Comparison of ENCODE assay signal across 1 cellular context in the genomic region with DNA sequence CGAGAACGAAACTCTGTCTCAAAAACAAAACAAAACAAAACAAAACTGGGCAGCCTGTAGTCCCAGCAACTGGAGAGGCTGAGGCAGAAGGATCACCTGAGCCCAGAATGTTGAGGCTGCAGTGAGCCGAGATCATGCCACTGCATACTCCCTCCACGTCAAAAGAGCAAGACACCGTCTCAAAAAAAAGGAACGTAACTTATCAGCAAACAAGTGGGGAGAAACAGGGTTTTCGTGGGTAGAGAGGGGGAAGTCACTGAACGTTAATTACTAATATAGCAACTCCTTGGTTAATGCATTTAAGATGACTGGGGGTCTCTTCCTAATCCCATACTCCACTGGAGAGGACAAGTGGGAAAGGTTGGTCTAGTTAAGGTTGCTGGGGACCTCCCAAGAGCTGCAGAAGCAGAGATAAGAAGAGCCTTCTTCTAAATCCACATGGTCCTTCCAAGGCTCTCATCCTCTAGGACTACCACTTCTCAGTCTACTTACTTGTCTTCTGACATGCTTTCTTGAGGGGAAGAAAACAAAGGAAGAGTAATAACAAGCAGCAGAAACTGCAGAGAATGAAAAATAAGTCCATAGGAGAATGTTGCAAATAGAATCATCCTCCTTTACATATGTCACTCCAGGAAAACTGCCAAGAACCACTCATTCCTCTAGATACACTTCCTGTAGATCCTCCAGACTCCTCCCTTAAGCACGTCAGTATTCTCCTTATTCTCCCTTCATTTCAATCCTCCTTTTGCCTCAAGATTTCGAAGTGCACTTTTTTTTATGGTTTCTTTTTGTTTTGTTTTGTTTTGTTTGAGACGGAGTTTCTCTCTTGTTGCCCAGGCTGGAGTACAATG.
TF ChIP-seq lines count a peak whose summit lies in the region.

No MANE protein-coding gene starts in this region.

TF ChIP-seq in K562, 482 proteins besides CTCF, POLR2A, EP300 and RAD21 (continued from another document):
- TF ChIP-seq ATF1 (CRISPR knock-in tag; IDR thresholded peaks at IDR 0.05) (no peak), ATF1 (tag; IDR thresholded peaks at IDR 0.05) (no peak), MYNN (IDR thresholded peaks at IDR 0.05) (no peak), MYNN (CRISPR knock-in tag; IDR thresholded peaks at IDR 0.05) (no peak), FOXA3 (CRISPR knock-in tag; conservative IDR thresholded peaks at IDR 0.05 in 1 of 2, IDR thresholded peaks at IDR 0.05 in 1 of 2) (no peak), NR1H2 (CRISPR knock-in tag; IDR thresholded peaks at IDR 0.05) (no peak), NELFE (IDR thresholded peaks at IDR 0.05; ENCODE audit: insufficient read depth, insufficient read length) (no peak), NR3C1 (CRISPR knock-in tag; IDR thresholded peaks at IDR 0.05) (no peak), HDAC1 (IDR thresholded peaks at IDR 0.05) (no peak), ZNF699 (CRISPR knock-in tag; IDR thresholded peaks at IDR 0.05; ENCODE audit: insufficient replicate concordance) (no peak), FIP1L1 (IDR thresholded peaks at IDR 0.05; ENCODE audit: low read depth, low read length, poor library complexity, severe bottlenecking) (no peak), TCF3 (CRISPR knock-in tag; IDR thresholded peaks at IDR 0.05) (no peak), ZNF778 (CRISPR knock-in tag; IDR thresholded peaks at IDR 0.05) (no peak), ARID1B (IDR thresholded peaks at IDR 0.05) (peak; percentile 31; the same call in 1 of the 2 replicates), DACH1 (IDR thresholded peaks at IDR 0.05; ENCODE audit: partially characterized antibody) (no peak), ZNF583 (CRISPR knock-in tag; IDR thresholded peaks at IDR 0.05) (no peak)
- TF ChIP-seq, protein P1, sequence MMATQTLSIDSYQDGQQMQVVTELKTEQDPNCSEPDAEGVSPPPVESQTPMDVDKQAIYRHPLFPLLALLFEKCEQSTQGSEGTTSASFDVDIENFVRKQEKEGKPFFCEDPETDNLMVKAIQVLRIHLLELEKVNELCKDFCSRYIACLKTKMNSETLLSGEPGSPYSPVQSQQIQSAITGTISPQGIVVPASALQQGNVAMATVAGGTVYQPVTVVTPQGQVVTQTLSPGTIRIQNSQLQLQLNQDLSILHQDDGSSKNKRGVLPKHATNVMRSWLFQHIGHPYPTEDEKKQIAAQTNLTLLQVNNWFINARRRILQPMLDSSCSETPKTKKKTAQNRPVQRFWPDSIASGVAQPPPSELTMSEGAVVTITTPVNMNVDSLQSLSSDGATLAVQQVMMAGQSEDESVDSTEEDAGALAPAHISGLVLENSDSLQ (IDR thresholded peaks at IDR 0.05): peak; percentile 39; the same call in 1 of the 2 replicates
- TF ChIP-seq, protein P2, sequence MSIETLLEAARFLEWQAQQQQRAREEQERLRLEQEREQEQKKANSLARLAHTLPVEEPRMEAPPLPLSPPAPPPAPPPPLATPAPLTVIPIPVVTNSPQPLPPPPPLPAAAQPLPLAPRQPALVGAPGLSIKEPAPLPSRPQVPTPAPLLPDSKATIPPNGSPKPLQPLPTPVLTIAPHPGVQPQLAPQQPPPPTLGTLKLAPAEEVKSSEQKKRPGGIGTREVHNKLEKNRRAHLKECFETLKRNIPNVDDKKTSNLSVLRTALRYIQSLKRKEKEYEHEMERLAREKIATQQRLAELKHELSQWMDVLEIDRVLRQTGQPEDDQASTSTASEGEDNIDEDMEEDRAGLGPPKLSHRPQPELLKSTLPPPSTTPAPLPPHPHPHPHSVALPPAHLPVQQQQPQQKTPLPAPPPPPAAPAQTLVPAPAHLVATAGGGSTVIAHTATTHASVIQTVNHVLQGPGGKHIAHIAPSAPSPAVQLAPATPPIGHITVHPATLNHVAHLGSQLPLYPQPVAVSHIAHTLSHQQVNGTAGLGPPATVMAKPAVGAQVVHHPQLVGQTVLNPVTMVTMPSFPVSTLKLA (conservative IDR thresholded peaks at IDR 0.05): peak in 1 of 2 experiments; percentile 51; a peak in 2 of 4 replicates
- TF ChIP-seq, protein P3, sequence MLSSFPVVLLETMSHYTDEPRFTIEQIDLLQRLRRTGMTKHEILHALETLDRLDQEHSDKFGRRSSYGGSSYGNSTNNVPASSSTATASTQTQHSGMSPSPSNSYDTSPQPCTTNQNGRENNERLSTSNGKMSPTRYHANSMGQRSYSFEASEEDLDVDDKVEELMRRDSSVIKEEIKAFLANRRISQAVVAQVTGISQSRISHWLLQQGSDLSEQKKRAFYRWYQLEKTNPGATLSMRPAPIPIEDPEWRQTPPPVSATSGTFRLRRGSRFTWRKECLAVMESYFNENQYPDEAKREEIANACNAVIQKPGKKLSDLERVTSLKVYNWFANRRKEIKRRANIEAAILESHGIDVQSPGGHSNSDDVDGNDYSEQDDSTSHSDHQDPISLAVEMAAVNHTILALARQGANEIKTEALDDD (IDR thresholded peaks at IDR 0.05): peak; percentile 55; the same call in 1 of the 2 replicates
- TF ChIP-seq, protein P4, sequence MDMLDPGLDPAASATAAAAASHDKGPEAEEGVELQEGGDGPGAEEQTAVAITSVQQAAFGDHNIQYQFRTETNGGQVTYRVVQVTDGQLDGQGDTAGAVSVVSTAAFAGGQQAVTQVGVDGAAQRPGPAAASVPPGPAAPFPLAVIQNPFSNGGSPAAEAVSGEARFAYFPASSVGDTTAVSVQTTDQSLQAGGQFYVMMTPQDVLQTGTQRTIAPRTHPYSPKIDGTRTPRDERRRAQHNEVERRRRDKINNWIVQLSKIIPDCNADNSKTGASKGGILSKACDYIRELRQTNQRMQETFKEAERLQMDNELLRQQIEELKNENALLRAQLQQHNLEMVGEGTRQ (CRISPR knock-in tag; IDR thresholded peaks at IDR 0.05): no peak
